1 cellular context compared by ENCODE assay signal in genomic region chr1:42586016-42586415, GRCh38.
TF ChIP-seq lines count a peak whose summit lies in the region.

No MANE protein-coding gene starts in this region.

TF ChIP-seq in GM12878, 131 proteins besides CTCF, POLR2A, EP300 and RAD21 (continued from another document):
- TF ChIP-seq MTA2 (IDR thresholded peaks at IDR 0.05; ENCODE audit: low read depth), result peak; percentile 37; the same call in 1 of the 2 replicates
- peak; percentile 37; the same call in 1 of the 2 replicates for TF ChIP-seq RUNX3 (IDR thresholded peaks at IDR 0.05; ENCODE audit: low read length)
- TF ChIP-seq, protein P1, sequence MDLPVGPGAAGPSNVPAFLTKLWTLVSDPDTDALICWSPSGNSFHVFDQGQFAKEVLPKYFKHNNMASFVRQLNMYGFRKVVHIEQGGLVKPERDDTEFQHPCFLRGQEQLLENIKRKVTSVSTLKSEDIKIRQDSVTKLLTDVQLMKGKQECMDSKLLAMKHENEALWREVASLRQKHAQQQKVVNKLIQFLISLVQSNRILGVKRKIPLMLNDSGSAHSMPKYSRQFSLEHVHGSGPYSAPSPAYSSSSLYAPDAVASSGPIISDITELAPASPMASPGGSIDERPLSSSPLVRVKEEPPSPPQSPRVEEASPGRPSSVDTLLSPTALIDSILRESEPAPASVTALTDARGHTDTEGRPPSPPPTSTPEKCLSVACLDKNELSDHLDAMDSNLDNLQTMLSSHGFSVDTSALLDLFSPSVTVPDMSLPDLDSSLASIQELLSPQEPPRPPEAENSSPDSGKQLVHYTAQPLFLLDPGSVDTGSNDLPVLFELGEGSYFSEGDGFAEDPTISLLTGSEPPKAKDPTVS (IDR thresholded peaks at IDR 0.05; ENCODE audit: low read depth, low read length), result no peak
- peak; percentile 53; the same call in 1 of the 2 replicates for TF ChIP-seq NBN (IDR thresholded peaks at IDR 0.05)
- peak in 1 of 2 experiments; percentile 42; a peak in 1 of 4 replicates for TF ChIP-seq IKZF2 (IDR thresholded peaks at IDR 0.05)
- TF ChIP-seq ATF7 (IDR thresholded peaks at IDR 0.05; ENCODE audit: low read depth), result peak; percentile 84
- no peak for TF ChIP-seq YY1 (IDR thresholded peaks at IDR 0.05; ENCODE audit: low read depth, low read length)
- TF ChIP-seq WRNIP1 (IDR thresholded peaks at IDR 0.05; ENCODE audit: borderline replicate concordance, low read depth, low read length), result no peak
- no peak for TF ChIP-seq PAX8 (IDR thresholded peaks at IDR 0.05)
- no peak for TF ChIP-seq CHD2 (IDR thresholded peaks at IDR 0.05; ENCODE audit: borderline replicate concordance, low read depth, low read length)
- TF ChIP-seq, protein P2, sequence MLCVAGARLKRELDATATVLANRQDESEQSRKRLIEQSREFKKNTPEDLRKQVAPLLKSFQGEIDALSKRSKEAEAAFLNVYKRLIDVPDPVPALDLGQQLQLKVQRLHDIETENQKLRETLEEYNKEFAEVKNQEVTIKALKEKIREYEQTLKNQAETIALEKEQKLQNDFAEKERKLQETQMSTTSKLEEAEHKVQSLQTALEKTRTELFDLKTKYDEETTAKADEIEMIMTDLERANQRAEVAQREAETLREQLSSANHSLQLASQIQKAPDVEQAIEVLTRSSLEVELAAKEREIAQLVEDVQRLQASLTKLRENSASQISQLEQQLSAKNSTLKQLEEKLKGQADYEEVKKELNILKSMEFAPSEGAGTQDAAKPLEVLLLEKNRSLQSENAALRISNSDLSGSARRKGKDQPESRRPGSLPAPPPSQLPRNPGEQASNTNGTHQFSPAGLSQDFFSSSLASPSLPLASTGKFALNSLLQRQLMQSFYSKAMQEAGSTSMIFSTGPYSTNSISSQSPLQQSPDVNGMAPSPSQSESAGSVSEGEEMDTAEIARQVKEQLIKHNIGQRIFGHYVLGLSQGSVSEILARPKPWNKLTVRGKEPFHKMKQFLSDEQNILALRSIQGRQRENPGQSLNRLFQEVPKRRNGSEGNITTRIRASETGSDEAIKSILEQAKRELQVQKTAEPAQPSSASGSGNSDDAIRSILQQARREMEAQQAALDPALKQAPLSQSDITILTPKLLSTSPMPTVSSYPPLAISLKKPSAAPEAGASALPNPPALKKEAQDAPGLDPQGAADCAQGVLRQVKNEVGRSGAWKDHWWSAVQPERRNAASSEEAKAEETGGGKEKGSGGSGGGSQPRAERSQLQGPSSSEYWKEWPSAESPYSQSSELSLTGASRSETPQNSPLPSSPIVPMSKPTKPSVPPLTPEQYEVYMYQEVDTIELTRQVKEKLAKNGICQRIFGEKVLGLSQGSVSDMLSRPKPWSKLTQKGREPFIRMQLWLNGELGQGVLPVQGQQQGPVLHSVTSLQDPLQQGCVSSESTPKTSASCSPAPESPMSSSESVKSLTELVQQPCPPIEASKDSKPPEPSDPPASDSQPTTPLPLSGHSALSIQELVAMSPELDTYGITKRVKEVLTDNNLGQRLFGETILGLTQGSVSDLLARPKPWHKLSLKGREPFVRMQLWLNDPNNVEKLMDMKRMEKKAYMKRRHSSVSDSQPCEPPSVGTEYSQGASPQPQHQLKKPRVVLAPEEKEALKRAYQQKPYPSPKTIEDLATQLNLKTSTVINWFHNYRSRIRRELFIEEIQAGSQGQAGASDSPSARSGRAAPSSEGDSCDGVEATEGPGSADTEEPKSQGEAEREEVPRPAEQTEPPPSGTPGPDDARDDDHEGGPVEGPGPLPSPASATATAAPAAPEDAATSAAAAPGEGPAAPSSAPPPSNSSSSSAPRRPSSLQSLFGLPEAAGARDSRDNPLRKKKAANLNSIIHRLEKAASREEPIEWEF (IDR thresholded peaks at IDR 0.05; ENCODE audit: insufficient replicate concordance, low read depth, low read length), result no peak
- TF ChIP-seq ZNF274 (IDR thresholded peaks at IDR 0.05; ENCODE audit: insufficient read depth, insufficient read length), result no peak
- TF ChIP-seq ESRRA (IDR thresholded peaks at IDR 0.05; ENCODE audit: low read length), result no peak
- no peak for TF ChIP-seq ZBTB4 (CRISPR knock-in tag; IDR thresholded peaks at IDR 0.05)
- peak; percentile 72; the same call in 1 of the 2 replicates for TF ChIP-seq CREB1 (IDR thresholded peaks at IDR 0.05; ENCODE audit: low read depth)
- TF ChIP-seq ZNF207 (IDR thresholded peaks at IDR 0.05; ENCODE audit: borderline replicate concordance), result no peak
- TF ChIP-seq HCFC1 (IDR thresholded peaks at IDR 0.05; ENCODE audit: low read length), result no peak
